Comparison of ENCODE assay signal across 19 cellular contexts in the genomic region with DNA sequence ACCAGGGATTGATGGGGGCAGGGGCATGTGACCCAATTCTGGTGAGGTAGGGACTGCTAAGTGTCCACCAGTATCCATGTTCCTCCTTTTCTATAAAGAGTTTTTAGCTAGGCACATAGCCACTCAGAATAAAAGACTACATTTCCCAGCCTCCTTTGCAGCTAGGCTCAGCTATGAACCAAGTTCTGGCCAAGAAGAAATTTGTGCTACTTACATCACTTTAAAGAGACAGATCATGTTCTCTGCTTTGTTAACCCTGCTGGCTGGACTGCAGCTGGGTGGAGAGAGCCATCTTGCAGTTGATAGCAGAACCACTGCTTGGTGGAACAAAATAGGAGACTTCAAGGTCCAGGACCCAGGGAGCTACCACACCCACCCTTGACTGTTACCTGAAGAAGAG. TPM values are rescaled to one million over a fixed set of nuclear protein-coding genes. Genes with fewer than 3 reads are reported as not detected.
DNase-seq lines count a peak whose midpoint lies in the region; TF ChIP-seq lines count a peak whose summit lies in the region.
"Had no signal": no experiment of that assay in that cellular context is flagged by ENCODE, and none has a peak within 500 bp of the region (broad histone marks: within the 10 kb centered on the region; RNA-seq: fewer than 3 reads in every experiment).

No MANE protein-coding gene starts in this region.

- CTCF ChIA-PET in HEK293 (lab: Yijun Ruan, JAX): interaction anchor here (0.7 to 0.9 kb wide), 2 partner anchors 13 to 14 kb away, joined by 3 read pairs; no protein-coding TSS in a partner anchor

- no peak overlapping the region for H3K27ac ChIP-seq in HEK293 (ENCODE audit: extremely low read depth, low read depth, low read length)
- no peak overlapping the region for H3K27ac ChIP-seq in suprapubic skin
- H3K27ac ChIP-seq: gastroesophageal sphincter, tibial nerve had no signal

- 0 out of 2 replicates have a peak, but pooled peaks cover 2% of the 10 kb centered on the region for H3K27me3 ChIP-seq in HAP-1 (ENCODE audit: low read depth)
- peaks cover 6% of the 10 kb centered on the region for H3K27me3 ChIP-seq in suprapubic skin

- DNase-seq in DMS53 (lab: John Stamatoyannopoulos, UW) (peak; percentile 15), DMS53 treated with DMSO at 0.1 percent for 48 hours (lab: John Stamatoyannopoulos, UW; ENCODE audit: unreplicated experiment) (no peak), SW480 (ENCODE audit: low spot score) (peak; percentile 46), glomerular visceral epithelial cell (ENCODE audit: extremely low spot score) (peak; percentile 15), HAP-1 (ENCODE audit: low spot score in 2 of 2) (no peak), suprapubic skin (ENCODE audit: low spot score in 2 of 2) (no peak), NCI-H2196 treated with DMSO at 0.1 percent for 48 hours (lab: John Stamatoyannopoulos, UW; ENCODE audit: unreplicated experiment) (no peak)
- DNase-seq: 8988T; activated CD4-positive, alpha-beta T cell treated with anti-CD3 and anti-CD28 coated beads, Interleukin-2, amount 50 U/mL, for 48 hours; activated effector memory CD4-positive, alpha-beta T cell treated with anti-CD3 and anti-CD28 coated beads, Interleukin-2, amount 50 U/mL, for 16 hours; COR-L47; effector CD4-positive, alpha-beta T cell; mucosa of descending colon; NCI-H1694 treated with DMSO at 0.1 percent for 48 hours; stimulated activated CD4-positive, alpha-beta T cell treated with anti-CD3 and anti-CD28 coated beads, Interleukin-15, amount 100 ng/mL, for 24 hours; T-cell had no signal

- TF ChIP-seq CTCF in HEK293 (tag by site-specific recombination; IDR thresholded peaks at IDR 0.05) (no peak), suprapubic skin (IDR thresholded peaks at IDR 0.05) (no peak)

- H3K36me3 ChIP-seq in HEK293 (ENCODE audit: control insufficient read depth in 2 of 2, insufficient read depth in 1 of 2, low read length in 2 of 2): no peaks in the 10 kb centered on the region
- no peaks in the 10 kb centered on the region for H3K36me3 ChIP-seq in HAP-1 (replicated peaks)
- H3K36me3 ChIP-seq in suprapubic skin: no peaks in the 10 kb centered on the region
- H3K36me3 ChIP-seq: gastroesophageal sphincter, tibial nerve had no signal

- TF ChIP-seq EP300 in suprapubic skin (IDR thresholded peaks at IDR 0.05): no peak

- in situ Hi-C loops in HAP-1 (cut with MboI; ENCODE audit: low sequenced_read_pairs): no loop called here

- H3K9me3 ChIP-seq in HEK293 (ENCODE audit: control insufficient read depth, insufficient read depth, low read depth, low read length): no peaks in the 10 kb centered on the region
- no peaks in the 10 kb centered on the region for H3K9me3 ChIP-seq in HAP-1
- no peaks in the 10 kb centered on the region for H3K9me3 ChIP-seq in suprapubic skin
- H3K9me3 ChIP-seq: gastroesophageal sphincter, mucosa of descending colon, tibial nerve had no signal

- no peak for TF ChIP-seq POLR2A in suprapubic skin (IDR thresholded peaks at IDR 0.05)

- H3K4me1 ChIP-seq in HEK293 (ENCODE audit: control insufficient read depth, insufficient read depth, low read length) (peaks cover 8% of the 10 kb centered on the region), HAP-1 (no peaks in the 10 kb centered on the region), suprapubic skin (no peaks in the 10 kb centered on the region)

- POLR2A ChIA-PET in HEK293 (lab: Yijun Ruan, JAX): no interaction called here

- H3K4me3 ChIP-seq in HEK293 (ENCODE audit: low read depth, low read length) (no peak overlapping the region), HAP-1 (no peak overlapping the region), suprapubic skin (no peak overlapping the region)
- H3K4me3 ChIP-seq: gastroesophageal sphincter, mucosa of descending colon, tibial nerve had no signal

TF ChIP-seq in HEK293, 187 proteins besides CTCF, POLR2A, EP300 and RAD21:
- TF ChIP-seq ZNF768 (tag by site-specific recombination; IDR thresholded peaks at IDR 0.05): no peak
- TF ChIP-seq ZBTB17 (tag by site-specific recombination; IDR thresholded peaks at IDR 0.05): peak; percentile 83
- TF ChIP-seq ZNF423 (tag by site-specific recombination; IDR thresholded peaks at IDR 0.05): no peak
- no peak for TF ChIP-seq ZNF211 (tag by site-specific recombination; IDR thresholded peaks at IDR 0.05; ENCODE audit: low read depth)
- TF ChIP-seq ZNF76 (tag by site-specific recombination; IDR thresholded peaks at IDR 0.05; ENCODE audit: borderline replicate concordance, low read depth): peak; percentile 15; the same call in 1 of the 2 replicates
TF ChIP-seq in HEK293: peak in this region for 2.

RNA-seq across cellular contexts. Expression of gene CCM2L, which starts 5.3 kb away (rescaled TPM):
- 1 to 10 TPM in 3 of 4 donors, under 1 TPM in 1; 0.62 to 3.4 (median 1.4) TPM for total RNA-seq in suprapubic skin
- total RNA-seq: T-cell had no signal

RNA-seq across cellular contexts. Expression of gene XKR7, which starts 37.0 kb away (rescaled TPM):
- not detected for total RNA-seq in suprapubic skin
- total RNA-seq: T-cell, tibial nerve had no signal

RNA-seq across cellular contexts. Expression of gene HCK, which starts 47.1 kb away (rescaled TPM):
- 1 to 10 TPM; 5.0 to 10.0 (median 6.6) TPM for total RNA-seq in suprapubic skin

RNA-seq across cellular contexts. Expression of gene PDRG1, which starts 53.1 kb away (rescaled TPM):
- total RNA-seq in suprapubic skin: 10 to 100 TPM in 1 of 4 donors, 1 to 10 TPM in 3; 5.1 to 12.3 (median 7.8) TPM

Comparison
In these comparisons a context has a peak if more than half of its experiments do, and no peak if none do; other contexts are left out.
1. DNase-seq: peak in DMS53 (single experiment), SW480 (single experiment) and glomerular visceral epithelial cell (single experiment); none in DMS53 treated with DMSO at 0.1 percent for 48 hours (single experiment), HAP-1 (0 of 2), suprapubic skin (0 of 2) and NCI-H2196 treated with DMSO at 0.1 percent for 48 hours (single experiment).